10 cellular contexts compared by ENCODE assay signal in genomic region chr22:50481045-50481439, GRCh38. TPM values are rescaled to one million over a fixed set of nuclear protein-coding genes. Genes with fewer than 3 reads are reported as not detected.
A peak's percentile ranks its signal among the peaks of the same experiment; 100 is the strongest.
DNase-seq lines count a peak whose midpoint lies in the region; ATAC-seq, FAIRE-seq and TF ChIP-seq lines count a peak whose summit lies in the region.
"Had no signal": no experiment of that assay in that cellular context is flagged by ENCODE, and none has a peak within 500 bp of the region (broad histone marks: within the 10 kb centered on the region; RNA-seq: fewer than 3 reads in every experiment).

No MANE protein-coding gene starts in this region.

- intact Hi-C loops in kidney (cut with DNase I), result no loop called here

- CTCF ChIA-PET in AG04449 (lab: Yijun Ruan, JAX), result interaction anchor here (1.2 to 2.1 kb wide), 2 partner anchors 13 to 16 kb away, joined by 4 to 9 read pairs; no protein-coding TSS in a partner anchor

- H3K36me3 ChIP-seq in HUES6 (ENCODE audit: control insufficient read depth, insufficient read depth, low read length) (peaks cover 5% of the 10 kb centered on the region; the same call in 1 of the 2 replicates), kidney (ENCODE audit: control insufficient read depth in 1 of 2, insufficient read depth in 2 of 2, low read length in 2 of 2) (no peaks in the 10 kb centered on the region)

- H3K4me3 Mint-ChIP-seq in central memory CD8-positive, alpha-beta T cell, result peak overlapping the region; percentile 71
- H3K4me3 Mint-ChIP-seq in naive B cell, result peak overlapping the region; percentile 72 to 87 (median 78)

- H3K27me3 ChIP-seq in HUES6 (ENCODE audit: control insufficient read depth, insufficient read depth, low read length), result peaks cover 36% of the 10 kb centered on the region

- H3K27ac ChIP-seq in HUES6 (ENCODE audit: low read depth, low read length) (no peak overlapping the region), kidney (ENCODE audit: low read depth in 2 of 2, low read length in 2 of 2) (no peak overlapping the region)

- H3K27me3 Mint-ChIP-seq in central memory CD8-positive, alpha-beta T cell, result peaks cover 7% of the 10 kb centered on the region
- peaks cover 0 to 31% (median 6%) of the 10 kb centered on the region in 3 donors for H3K27me3 Mint-ChIP-seq in naive B cell

- ATAC-seq in central memory CD8-positive, alpha-beta T cell (replicated peaks; ENCODE audit: extremely low read depth, poor library complexity, severe bottlenecking), result no peak
- ATAC-seq in naive B cell (ENCODE audit: low read depth in 2 of 2) (no peak), HG03045 (IDR thresholded peaks at IDR 0.05; ENCODE audit: unreplicated experiment) (no peak)

- no peak for TF ChIP-seq CTCF in AG04449 (IDR thresholded peaks at IDR 0.05; ENCODE audit: insufficient read depth, low read length, missing control alignments)
- no peak for TF ChIP-seq CTCF in kidney (IDR thresholded peaks at IDR 0.05; ENCODE audit: borderline replicate concordance, extremely low read depth, insufficient read depth)

- peak overlapping the region; percentile 50 for H3K9ac ChIP-seq in HUES6 (ENCODE audit: low read length)
- H3K9ac ChIP-seq in kidney (ENCODE audit: low read length in 2 of 2), result no peak overlapping the region

- no peaks in the 10 kb centered on the region for H3K9me3 Mint-ChIP-seq in central memory CD8-positive, alpha-beta T cell
- H3K9me3 Mint-ChIP-seq in naive B cell, result no peaks in the 10 kb centered on the region

- no peak for FAIRE-seq in kidney (lab: Jason Lieb, UNC)
- FAIRE-seq in urothelium cell line (lab: Jason Lieb, UNC), result no peak
- FAIRE-seq: islet of Langerhans had no signal

- H3K4me1 ChIP-seq in HUES6 (ENCODE audit: control insufficient read depth, insufficient read depth, low read length), result peaks cover 16% of the 10 kb centered on the region
- H3K4me1 ChIP-seq in kidney (ENCODE audit: control insufficient read depth in 1 of 2, insufficient read depth in 1 of 2, low read depth in 1 of 2, low read length in 2 of 2), result peaks cover 0 to 7% of the 10 kb centered on the region in 2 donors

- DNase-seq in AG04449 (ENCODE audit: low read depth, low spot score) (no peak), naive B cell (no peak), kidney (no peak), urothelium cell line (ENCODE audit: low spot score) (no peak)
- DNase-seq in central memory CD8-positive, alpha-beta T cell (ENCODE audit: low spot score in 2 of 2), result no peak
- DNase-seq in stimulated activated naive CD4-positive, alpha-beta T cell treated with Interleukin-2 at 50 U/mL for 16 hours (lab: John Stamatoyannopoulos, UW), result no peak
- DNase-seq: NCI-H2029 had no signal

- no peaks in the 10 kb centered on the region for H3K9me3 ChIP-seq in HUES6 (ENCODE audit: control insufficient read depth, insufficient read depth, low read depth, low read length)
- H3K9me3 ChIP-seq in kidney (ENCODE audit: control insufficient read depth in 1 of 2, low read length in 2 of 2), result no peaks in the 10 kb centered on the region

- H3K36me3 Mint-ChIP-seq in central memory CD8-positive, alpha-beta T cell (ENCODE audit: insufficient read depth), result peaks cover 1% of the 10 kb centered on the region
- no peaks in the 10 kb centered on the region for H3K36me3 Mint-ChIP-seq in naive B cell

- no peaks in the 10 kb centered on the region for H3K4me1 Mint-ChIP-seq in central memory CD8-positive, alpha-beta T cell
- peaks cover 11 to 23% (median 22%) of the 10 kb centered on the region in 3 donors for H3K4me1 Mint-ChIP-seq in naive B cell

- POLR2A ChIA-PET in AG04449 (lab: Yijun Ruan, JAX), result no interaction called here

- no peak overlapping the region for H3K27ac Mint-ChIP-seq in central memory CD8-positive, alpha-beta T cell (ENCODE audit: low read depth)
- no peak overlapping the region for H3K27ac Mint-ChIP-seq in naive B cell

- peak overlapping the region; percentile 70 for H3K4me3 ChIP-seq in AG04449 (ENCODE audit: low read depth, low read length)
- peak overlapping the region; percentile 80 for H3K4me3 ChIP-seq in HUES6 (ENCODE audit: low read depth, low read length)
- H3K4me3 ChIP-seq in kidney (ENCODE audit: low read length in 2 of 2), result peak overlapping the region in 1 of 2 donors; percentile 59

RNA-seq across cellular contexts. Expression of gene ADM2, which starts 0.3 kb away (rescaled TPM):
- under 1 TPM in 3 of 6 donors, not detected in 3; 0.08 to 0.86 (median 0.20) TPM for polyA plus RNA-seq in naive B cell (ENCODE audit: low read depth in 6 of 6)
- 8.0 TPM for total RNA-seq in kidney
- 10.6 TPM for polyA plus RNA-seq in kidney (ENCODE audit: insufficient read depth, low read depth, low replicate concordance)

RNA-seq across cellular contexts. Expression of gene MIOX, which starts 5.6 kb away (rescaled TPM):
- polyA plus RNA-seq in naive B cell (ENCODE audit: low read depth in 6 of 6), result not detected
- total RNA-seq in kidney, result 3.5 TPM
- 455 TPM for polyA plus RNA-seq in kidney (ENCODE audit: insufficient read depth, low read depth, low replicate concordance)

RNA-seq across cellular contexts. Expression of gene SBF1, which starts 6.2 kb away (rescaled TPM):
- 10 to 100 TPM in 4 of 6 donors, 1 to 10 TPM in 2; 6.9 to 26.6 (median 11.4) TPM for polyA plus RNA-seq in naive B cell (ENCODE audit: low read depth in 6 of 6)
- total RNA-seq in kidney, result 73.9 TPM
- polyA plus RNA-seq in kidney (ENCODE audit: insufficient read depth, low read depth, low replicate concordance), result 18.1 TPM

RNA-seq across cellular contexts. Expression of gene LMF2, which starts 26.5 kb away (rescaled TPM):
- 10 to 100 TPM in 3 of 6 donors, 1 to 10 TPM in 3; 6.4 to 20.9 (median 10.1) TPM for polyA plus RNA-seq in naive B cell (ENCODE audit: low read depth in 6 of 6)
- 77.9 TPM for total RNA-seq in kidney
- 41.7 TPM for polyA plus RNA-seq in kidney (ENCODE audit: insufficient read depth, low read depth, low replicate concordance)

RNA-seq across cellular contexts. Expression of gene NCAPH2, which starts 27.0 kb away (rescaled TPM):
- 10 to 100 TPM; 33.9 to 43.3 (median 37.6) TPM for polyA plus RNA-seq in naive B cell (ENCODE audit: low read depth in 6 of 6)
- total RNA-seq in kidney, result 41.5 TPM
- 31.4 TPM for polyA plus RNA-seq in kidney (ENCODE audit: insufficient read depth, low read depth, low replicate concordance)

Comparison
In these comparisons a context has a peak if more than half of its experiments do, and no peak if none do; other contexts are left out.
1. RNA of gene MIOX, which starts 5.6 kb away (polyA plus RNA-seq): 455 TPM in kidney (single experiment); not detected in naive B cell; every median in the first group is over 100 times any median in the second.